22 cellular contexts compared by ENCODE assay signal in the genomic region with DNA sequence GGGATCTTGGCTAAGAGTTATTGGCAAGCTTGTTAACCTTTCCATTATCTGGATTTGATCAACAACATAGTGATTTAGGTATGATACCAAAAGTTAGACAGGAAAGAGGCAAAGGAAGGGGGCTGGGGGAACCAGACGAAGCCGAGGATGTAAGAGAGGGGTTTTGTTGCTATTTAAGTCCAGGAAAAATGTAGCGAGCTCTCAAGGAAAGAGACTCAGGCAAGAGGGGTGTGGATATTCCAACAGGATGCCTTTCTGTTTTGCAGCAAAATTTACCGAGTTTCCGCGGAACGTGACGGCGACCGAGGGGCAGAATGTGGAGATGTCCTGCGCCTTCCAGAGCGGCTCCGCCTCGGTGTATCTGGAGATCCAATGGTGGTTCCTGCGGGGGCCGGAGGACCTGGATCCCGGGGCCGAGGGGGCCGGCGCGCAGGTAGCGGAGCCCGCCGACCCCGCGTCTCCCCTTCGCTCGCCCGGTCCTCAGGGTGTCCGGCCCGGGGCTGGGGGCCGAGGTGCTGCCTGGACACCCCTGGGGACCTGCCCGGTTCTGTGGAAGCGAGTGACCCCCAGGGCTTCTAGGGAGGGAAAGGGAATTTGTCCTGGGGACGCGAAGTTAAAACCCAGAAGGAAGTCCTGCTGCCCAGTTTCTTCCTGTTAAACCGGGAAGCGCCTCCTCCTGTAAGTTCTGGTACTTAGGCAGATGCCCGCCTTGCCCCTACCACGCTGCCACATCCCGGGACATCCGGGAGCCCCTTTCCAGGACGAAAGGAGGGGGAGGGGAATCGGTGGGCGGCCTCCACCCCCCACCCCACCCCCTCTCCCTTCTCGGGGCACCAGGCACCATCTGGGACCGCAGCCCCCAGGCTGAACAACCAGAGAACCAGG. TPM values are rescaled to one million over a fixed set of nuclear protein-coding genes. Genes with fewer than 3 reads are reported as not detected.
DNase-seq lines count a peak whose midpoint lies in the region; ATAC-seq and TF ChIP-seq lines count a peak whose summit lies in the region.
"Had no signal": no experiment of that assay in that cellular context is flagged by ENCODE, and none has a peak within 500 bp of the region (broad histone marks: within the 10 kb centered on the region; RNA-seq: fewer than 3 reads in every experiment).

No MANE protein-coding gene starts in this region.

- H3K36me3 Mint-ChIP-seq in WTC11 = no peaks in the 10 kb centered on the region
- H3K36me3 Mint-ChIP-seq: activated naive CD8-positive, alpha-beta T cell treated with anti-CD3 and anti-CD28 coated beads, Interleukin-2, amount 10 ng/mL, durations not matched to agents 7 days and 5 days had no signal

- H3K9me3 ChIP-seq in HUES48 (ENCODE audit: control insufficient read depth, insufficient read depth, low read length) (no peaks in the 10 kb centered on the region), iPS-20b (ENCODE audit: insufficient read depth, low read depth, low read length) (no peaks in the 10 kb centered on the region), spleen (peaks cover 0 to 14% (median 0%) of the 10 kb centered on the region in 8 donors)
- H3K9me3 ChIP-seq: esophagus squamous epithelium, mucosa of descending colon, pancreas, thoracic aorta had no signal

- peaks cover 27% of the 10 kb centered on the region for H3K4me1 Mint-ChIP-seq in WTC11
- H3K4me1 Mint-ChIP-seq: activated naive CD8-positive, alpha-beta T cell treated with anti-CD3 and anti-CD28 coated beads, Interleukin-2, amount 10 ng/mL, durations not matched to agents 7 days and 5 days had no signal

- TF ChIP-seq CTCF in WTC11 (IDR thresholded peaks at IDR 0.05) (no peak), spleen (IDR thresholded peaks at IDR 0.05 in 8 of 11, conservative IDR thresholded peaks at IDR 0.05 in 3 of 11) (no peak)

- no peak overlapping the region for H3K9ac ChIP-seq in HUES48 (ENCODE audit: low read depth, low read length)
- no peak overlapping the region for H3K9ac ChIP-seq in iPS-20b (ENCODE audit: low read depth, low read length)
- H3K9ac ChIP-seq: BLaER1, KMS-11 had no signal

- H3K27me3 ChIP-seq in HUES48 (ENCODE audit: control insufficient read depth, insufficient read depth, low read length) = peaks cover 74% of the 10 kb centered on the region
- H3K27me3 ChIP-seq in iPS-20b (ENCODE audit: insufficient read depth, low read length) = peaks cover 86% of the 10 kb centered on the region
- peaks cover 0 to 90% (median 61%) of the 10 kb centered on the region in 7 donors for H3K27me3 ChIP-seq in spleen (replicated peaks in 1 of 7)
- H3K27me3 ChIP-seq: BLaER1 had no signal

- H3K27ac Mint-ChIP-seq in WTC11 = no peak overlapping the region
- H3K27ac Mint-ChIP-seq: activated CD8-positive, alpha-beta T cell treated with anti-CD3 and anti-CD28 coated beads, Interleukin-2, amount 10 ng/mL, durations not matched to agents 7 days and 5 days; activated naive CD8-positive, alpha-beta T cell treated with anti-CD3 and anti-CD28 coated beads, Interleukin-2, amount 10 ng/mL, durations not matched to agents 7 days and 5 days had no signal

- H3K27me3 Mint-ChIP-seq in WTC11 (ENCODE audit: low read depth) = peaks cover 63% of the 10 kb centered on the region

- DNase-seq in WTC11 (ENCODE audit: low spot score) (peak; percentile 36), spleen (peak; percentile 47), NCI-H2081 treated with DMSO at 0.1 percent for 48 hours (lab: John Stamatoyannopoulos, UW) (no peak), COLO829 (ENCODE audit: low spot score) (no peak), SW480 (ENCODE audit: low spot score) (no peak)
- DNase-seq: activated CD8-positive, alpha-beta T cell treated with anti-CD3 and anti-CD28 coated beads, Interleukin-2, amount 10 ng/mL, durations not matched to agents 7 days and 5 days; activated naive CD8-positive, alpha-beta T cell treated with anti-CD3 and anti-CD28 coated beads, Interleukin-2, amount 10 ng/mL, durations not matched to agents 7 days and 5 days; dermis blood vessel endothelial cell; DMS 273 treated with DMSO at 0.1 percent for 48 hours; esophagus squamous epithelium; left colon; NCI-H2029 treated with DMSO at 0.1 percent for 48 hours; stimulated activated CD4-positive, alpha-beta T cell treated with anti-CD3 and anti-CD28 coated beads, Interleukin-4, amount 100 ng/mL, for 24 hours; stimulated activated CD8-positive, alpha-beta memory T cell treated with anti-CD3 and anti-CD28 coated beads, Interleukin-4, amount 100 ng/mL, for 48 hours had no signal

- peaks cover 24% of the 10 kb centered on the region for H3K4me1 ChIP-seq in HUES48 (ENCODE audit: control insufficient read depth, insufficient read depth, low read length)
- peaks cover 19% of the 10 kb centered on the region for H3K4me1 ChIP-seq in iPS-20b (ENCODE audit: insufficient read depth, low read length)
- H3K4me1 ChIP-seq in spleen = peaks cover 0 to 17% (median 2%) of the 10 kb centered on the region in 6 donors
- H3K4me1 ChIP-seq: BLaER1 had no signal

- POLR2A ChIA-PET in WTC11 (lab: Charles Lee) = interaction anchor here (0.6 kb wide), 1 partner anchor 581 kb away, joined by 4 read pairs; no protein-coding TSS in a partner anchor

- CTCF ChIA-PET in WTC11 (lab: Charles Lee) = interaction anchor here (1.2 kb wide), 1 partner anchor 230 kb away, joined by 3 read pairs; no protein-coding TSS in a partner anchor

- H3K9me3 Mint-ChIP-seq in WTC11 = no peaks in the 10 kb centered on the region

- H3K4me3 Mint-ChIP-seq in WTC11 = peak overlapping the region; percentile 82
- H3K4me3 Mint-ChIP-seq: activated CD8-positive, alpha-beta T cell treated with anti-CD3 and anti-CD28 coated beads, Interleukin-2, amount 10 ng/mL, durations not matched to agents 7 days and 5 days; activated naive CD8-positive, alpha-beta T cell treated with anti-CD3 and anti-CD28 coated beads, Interleukin-2, amount 10 ng/mL, durations not matched to agents 7 days and 5 days had no signal

- intact Hi-C loops in spleen (cut with DNase I; ENCODE audit: low total_unique reads) = no loop called here

- H3K27ac ChIP-seq in HUES48 (ENCODE audit: low read depth, low read length) (no peak overlapping the region), iPS-20b (ENCODE audit: low read length) (no peak overlapping the region), spleen (no peak overlapping the region)
- H3K27ac ChIP-seq: BLaER1, esophagus squamous epithelium, KMS-11, pancreas, thoracic aorta had no signal

- H3K36me3 ChIP-seq in HUES48 (ENCODE audit: control insufficient read depth, insufficient read depth, low read length) (no peaks in the 10 kb centered on the region), iPS-20b (ENCODE audit: insufficient read depth, low read depth, low read length) (no peaks in the 10 kb centered on the region), spleen (no peaks in the 10 kb centered on the region)
- H3K36me3 ChIP-seq: BLaER1, esophagus squamous epithelium, pancreas, thoracic aorta had no signal

- ATAC-seq in WTC11 = peak; percentile 5
- ATAC-seq: activated CD8-positive, alpha-beta T cell treated with anti-CD3 and anti-CD28 coated beads, Interleukin-2, amount 10 ng/mL, durations not matched to agents 7 days and 5 days; left colon; mucosa of descending colon; pancreas had no signal

- TF ChIP-seq POLR2A in spleen (IDR thresholded peaks at IDR 0.05) = no peak

- WGBS in spleen, 5 donors = 2 to 16% (median 5%) methylated on average over 26 to 47 of the region's 47 CpGs

- H3K4me3 ChIP-seq in HUES48 (ENCODE audit: low read depth, low read length) (peak overlapping the region; percentile 71), iPS-20b (ENCODE audit: low read length) (peak overlapping the region; percentile 76), spleen (peak overlapping the region in 1 of 8 donors; percentile 13)
- H3K4me3 ChIP-seq: BLaER1, esophagus squamous epithelium, mucosa of descending colon, pancreas, thoracic aorta had no signal

TF ChIP-seq in WTC11, 78 proteins besides CTCF, POLR2A, EP300 and RAD21 (continues in another document):
- TF ChIP-seq MXD4 (CRISPR knock-in tag; IDR thresholded peaks at IDR 0.05; ENCODE audit: borderline replicate concordance) (no peak), EMX1 (CRISPR knock-in tag; IDR thresholded peaks at IDR 0.05) (no peak), RORB (CRISPR knock-in tag; IDR thresholded peaks at IDR 0.05) (no peak), NFYB (CRISPR knock-in tag; conservative IDR thresholded peaks at IDR 0.05; ENCODE audit: low read depth) (no peak), MYBL2 (CRISPR knock-in tag; IDR thresholded peaks at IDR 0.05) (no peak), SMAD3 (CRISPR knock-in tag; IDR thresholded peaks at IDR 0.05; ENCODE audit: borderline replicate concordance) (no peak), ATF1 (CRISPR knock-in tag; IDR thresholded peaks at IDR 0.05) (no peak), GABPB1 (CRISPR knock-in tag; IDR thresholded peaks at IDR 0.05) (no peak), TP53 (CRISPR knock-in tag; IDR thresholded peaks at IDR 0.05) (no peak), RELA (CRISPR knock-in tag; IDR thresholded peaks at IDR 0.05; ENCODE audit: borderline replicate concordance) (no peak)
- TF ChIP-seq, protein P1, sequence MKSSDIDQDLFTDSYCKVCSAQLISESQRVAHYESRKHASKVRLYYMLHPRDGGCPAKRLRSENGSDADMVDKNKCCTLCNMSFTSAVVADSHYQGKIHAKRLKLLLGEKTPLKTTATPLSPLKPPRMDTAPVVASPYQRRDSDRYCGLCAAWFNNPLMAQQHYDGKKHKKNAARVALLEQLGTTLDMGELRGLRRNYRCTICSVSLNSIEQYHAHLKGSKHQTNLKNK (CRISPR knock-in tag; IDR thresholded peaks at IDR 0.05) = no peak
- TF ChIP-seq, protein P2, sequence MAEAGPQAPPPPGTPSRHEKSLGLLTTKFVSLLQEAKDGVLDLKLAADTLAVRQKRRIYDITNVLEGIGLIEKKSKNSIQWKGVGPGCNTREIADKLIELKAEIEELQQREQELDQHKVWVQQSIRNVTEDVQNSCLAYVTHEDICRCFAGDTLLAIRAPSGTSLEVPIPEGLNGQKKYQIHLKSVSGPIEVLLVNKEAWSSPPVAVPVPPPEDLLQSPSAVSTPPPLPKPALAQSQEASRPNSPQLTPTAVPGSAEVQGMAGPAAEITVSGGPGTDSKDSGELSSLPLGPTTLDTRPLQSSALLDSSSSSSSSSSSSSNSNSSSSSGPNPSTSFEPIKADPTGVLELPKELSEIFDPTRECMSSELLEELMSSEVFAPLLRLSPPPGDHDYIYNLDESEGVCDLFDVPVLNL (CRISPR knock-in tag; IDR thresholded peaks at IDR 0.05; ENCODE audit: borderline replicate concordance, low read depth) = no peak
- TF ChIP-seq, protein P3, sequence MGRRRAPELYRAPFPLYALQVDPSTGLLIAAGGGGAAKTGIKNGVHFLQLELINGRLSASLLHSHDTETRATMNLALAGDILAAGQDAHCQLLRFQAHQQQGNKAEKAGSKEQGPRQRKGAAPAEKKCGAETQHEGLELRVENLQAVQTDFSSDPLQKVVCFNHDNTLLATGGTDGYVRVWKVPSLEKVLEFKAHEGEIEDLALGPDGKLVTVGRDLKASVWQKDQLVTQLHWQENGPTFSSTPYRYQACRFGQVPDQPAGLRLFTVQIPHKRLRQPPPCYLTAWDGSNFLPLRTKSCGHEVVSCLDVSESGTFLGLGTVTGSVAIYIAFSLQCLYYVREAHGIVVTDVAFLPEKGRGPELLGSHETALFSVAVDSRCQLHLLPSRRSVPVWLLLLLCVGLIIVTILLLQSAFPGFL (CRISPR knock-in tag; IDR thresholded peaks at IDR 0.05; ENCODE audit: borderline replicate concordance) = no peak

RNA-seq across cellular contexts. Expression of a gene that starts 2.4 kb away (rescaled TPM):
- total RNA-seq in WTC11 (2021) = 0.57 to 2.0 TPM (median 0.98 TPM) in 3 replicates
- total RNA-seq in spleen = not detected
- not detected for polyA plus RNA-seq in spleen
- total RNA-seq: activated CD8-positive, alpha-beta T cell treated with anti-CD3 and anti-CD28 coated beads, Interleukin-2, amount 10 ng/mL, durations not matched to agents 7 days and 5 days; activated naive CD8-positive, alpha-beta T cell treated with anti-CD3 and anti-CD28 coated beads, Interleukin-2, amount 10 ng/mL, durations not matched to agents 7 days and 5 days; bronchial epithelial cell; dermis blood vessel endothelial cell; esophagus squamous epithelium; thoracic aorta had no signal

Comparison
In these comparisons a context has a peak if more than half of its experiments do, and no peak if none do; other contexts are left out.
1. DNase-seq: peak in WTC11 (single experiment) and spleen (single experiment); none in NCI-H2081 treated with DMSO at 0.1 percent for 48 hours (single experiment), COLO829 (single experiment) and SW480 (single experiment).